Comparison of ENCODE assay signal across 10 cellular contexts in genomic region chr7:44959433-44959951, GRCh38. TPM values are rescaled to one million over a fixed set of nuclear protein-coding genes. Genes with fewer than 3 reads are reported as not detected.
DNase-seq lines count a peak whose midpoint lies in the region; ATAC-seq and TF ChIP-seq lines count a peak whose summit lies in the region.
"Had no signal": no experiment of that assay in that cellular context is flagged by ENCODE, and none has a peak within 500 bp of the region (broad histone marks: within the 10 kb centered on the region; RNA-seq: fewer than 3 reads in every experiment).

No MANE protein-coding gene starts in this region.

- no peak for ATAC-seq in omental fat pad (ENCODE audit: low FRiP score)
- ATAC-seq: left colon had no signal

- no peaks in the 10 kb centered on the region for H3K79me2 ChIP-seq in MM.1S (ENCODE audit: low read length)

- no peaks in the 10 kb centered on the region for H4K20me1 ChIP-seq in MM.1S (ENCODE audit: insufficient read depth, low read length)

- no peaks in the 10 kb centered on the region for H3K9me3 ChIP-seq in MM.1S (replicated peaks; ENCODE audit: insufficient read depth, low read length)

- H3K9ac ChIP-seq in MM.1S (ENCODE audit: low read length) = no peak overlapping the region; the same call in 1 of the 2 replicates

- H3K9me2 ChIP-seq in MM.1S (replicated peaks; ENCODE audit: insufficient read depth, low read length) = no peaks in the 10 kb centered on the region

- H3K4me3 ChIP-seq in MM.1S (ENCODE audit: low read length) = peak overlapping the region; percentile 34

- peak overlapping the region; percentile 76 for H3K4me2 ChIP-seq in MM.1S (ENCODE audit: low read depth, low read length)

- TF ChIP-seq CTCF in MM.1S (IDR thresholded peaks at IDR 0.05; ENCODE audit: low read length) (no peak), omental fat pad (IDR thresholded peaks at IDR 0.05) (no peak)

- peaks cover 20% of the 10 kb centered on the region for H3K4me1 ChIP-seq in MM.1S (ENCODE audit: low read length)

- H3F3A ChIP-seq in MM.1S (ENCODE audit: insufficient read depth, low read length) = peaks cover 11% of the 10 kb centered on the region

- no peak overlapping the region for H3K27ac ChIP-seq in MM.1S (ENCODE audit: low read length)
- H3K27ac ChIP-seq: 22Rv1 had no signal

- H3K27me3 ChIP-seq in MM.1S (replicated peaks; ENCODE audit: insufficient read depth, low read length) = no peaks in the 10 kb centered on the region

- no peaks in the 10 kb centered on the region for H3K36me3 ChIP-seq in MM.1S (replicated peaks; ENCODE audit: insufficient read depth, low read length)

- DNase-seq in DMS53 (lab: John Stamatoyannopoulos, UW) (peak; percentile 50), DMS53 treated with DMSO at 0.1 percent for 48 hours (lab: John Stamatoyannopoulos, UW; ENCODE audit: unreplicated experiment) (no peak), MM.1S (no peak), mesenteric fat pad (ENCODE audit: low spot score) (peak; percentile 67), DMS153 treated with DMSO at 0.1 percent for 48 hours (lab: John Stamatoyannopoulos, UW; ENCODE audit: unreplicated experiment) (no peak), omental fat pad (ENCODE audit: low spot score) (no peak), cerebellum (ENCODE audit: low spot score) (no peak)
- peak; percentile 75 for DNase-seq in activated CD8-positive, alpha-beta memory T cell treated with anti-CD3 and anti-CD28 coated beads, Interleukin-2, amount 50 U/mL, for 48 hours
- DNase-seq: left colon had no signal

- no peak overlapping the region for H2AFZ ChIP-seq in MM.1S (ENCODE audit: low read length)

RNA-seq across cellular contexts. Expression of gene MYO1G, which starts 19.3 kb away (rescaled TPM):
- 8.7 TPM for total RNA-seq in mesenteric fat pad
- 10 to 100 TPM in 1 of 4 donors, 1 to 10 TPM in 3; 2.6 to 14.7 (median 4.0) TPM for total RNA-seq in omental fat pad
- total RNA-seq in cerebellum = 0.54 TPM

RNA-seq across cellular contexts. Expression of gene CCM2, which starts 40.5 kb away (rescaled TPM):
- total RNA-seq in mesenteric fat pad (53.2 TPM), omental fat pad (10 to 100 TPM; 40.5 to 61.7 (median 57.6) TPM), cerebellum (18.8 TPM)

Comparison
In these comparisons a context has a peak if more than half of its experiments do, and no peak if none do; other contexts are left out.
1. DNase-seq: peak in DMS53 (single experiment), activated CD8-positive, alpha-beta memory T cell treated with anti-CD3 and anti-CD28 coated beads, Interleukin-2, amount 50 U/mL, for 48 hours (single experiment) and mesenteric fat pad (single experiment); none in DMS53 treated with DMSO at 0.1 percent for 48 hours (single experiment), MM.1S (single experiment), DMS153 treated with DMSO at 0.1 percent for 48 hours (single experiment), omental fat pad (single experiment) and cerebellum (single experiment).